In the genomic region with DNA sequence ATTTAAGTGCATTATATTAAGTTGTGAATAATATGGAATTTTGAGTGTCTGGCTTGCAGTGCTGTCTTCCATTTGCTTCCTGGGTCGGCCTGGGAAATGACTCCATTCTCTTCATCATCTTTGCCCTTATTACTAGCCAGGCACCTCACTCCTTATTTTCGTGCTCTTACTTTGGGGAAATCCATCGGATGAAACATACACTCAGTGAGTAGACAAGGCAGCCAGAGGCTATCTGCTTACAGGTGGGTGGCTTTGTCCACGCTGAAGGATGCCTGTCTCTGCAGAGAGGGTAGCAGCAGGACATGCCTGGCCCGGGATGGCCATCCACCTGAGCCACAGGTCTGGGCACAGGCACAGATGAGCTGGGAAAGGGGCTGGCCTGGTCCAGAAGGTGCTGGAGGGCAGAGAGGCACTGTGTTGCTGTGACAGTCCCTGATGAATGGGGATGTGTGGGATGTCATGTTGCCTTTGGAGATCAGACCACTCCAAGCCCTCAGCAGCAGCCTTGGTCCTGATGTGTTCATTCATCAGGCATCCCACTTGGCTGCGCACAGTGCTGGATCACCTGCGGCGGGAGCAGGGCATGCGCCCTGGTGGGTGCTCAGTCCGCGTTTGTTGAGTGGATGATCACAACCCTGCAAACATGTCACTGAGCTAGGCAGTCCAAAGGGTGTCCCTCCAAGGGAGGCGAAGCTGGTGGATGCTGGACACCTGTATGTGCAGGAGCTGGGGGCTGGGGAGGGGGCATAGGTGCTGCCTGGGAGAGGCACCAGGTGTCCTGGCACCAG, we compare ENCODE assay signal across 1 cellular context.
TF ChIP-seq lines count a peak whose summit lies in the region.

No MANE protein-coding gene starts in this region.

TF ChIP-seq in WTC11, 78 proteins besides CTCF, POLR2A, EP300 and RAD21 (continued from another document):
- TF ChIP-seq, protein P1, sequence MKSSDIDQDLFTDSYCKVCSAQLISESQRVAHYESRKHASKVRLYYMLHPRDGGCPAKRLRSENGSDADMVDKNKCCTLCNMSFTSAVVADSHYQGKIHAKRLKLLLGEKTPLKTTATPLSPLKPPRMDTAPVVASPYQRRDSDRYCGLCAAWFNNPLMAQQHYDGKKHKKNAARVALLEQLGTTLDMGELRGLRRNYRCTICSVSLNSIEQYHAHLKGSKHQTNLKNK (CRISPR knock-in tag; IDR thresholded peaks at IDR 0.05): no peak
- no peak for TF ChIP-seq TCF7 (CRISPR knock-in tag; IDR thresholded peaks at IDR 0.05; ENCODE audit: low read depth)
- TF ChIP-seq GTF2I (CRISPR knock-in tag; conservative IDR thresholded peaks at IDR 0.05): no peak
